Comparison of ENCODE assay signal across 1 cellular context in the genomic region with DNA sequence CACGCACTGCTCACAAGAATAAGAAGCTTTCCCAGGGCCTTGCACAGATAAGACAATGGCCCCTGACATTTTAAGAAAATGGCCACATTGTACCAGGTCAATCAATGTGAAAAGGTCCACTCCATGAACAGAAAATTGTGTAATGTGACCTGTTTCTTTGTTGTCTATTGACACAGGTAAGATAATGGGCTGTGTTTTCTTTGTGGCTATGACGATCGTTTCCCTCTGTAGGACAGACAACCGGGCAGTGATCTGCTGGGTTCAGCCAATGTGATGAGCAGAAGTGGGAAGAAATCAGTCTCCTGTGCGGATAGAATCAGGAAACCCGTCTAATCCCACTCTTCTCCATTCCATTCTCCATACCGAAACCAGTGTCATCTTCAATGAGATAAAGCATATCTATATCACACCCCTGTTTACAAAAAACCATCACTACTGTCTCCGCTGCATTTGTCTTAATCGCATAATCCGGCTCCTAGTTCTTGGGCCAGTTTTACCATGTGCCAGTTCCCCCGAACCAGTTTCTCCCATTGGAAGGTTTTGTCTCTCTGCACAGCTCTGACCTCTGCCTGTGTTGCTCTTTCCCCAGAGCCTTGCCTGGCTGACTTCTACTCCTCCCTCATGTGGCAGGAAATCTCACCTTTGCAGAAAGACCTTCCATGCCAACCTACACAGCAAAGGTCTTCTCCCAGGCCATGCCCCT.
TF ChIP-seq lines count a peak whose summit lies in the region.

No MANE protein-coding gene starts in this region.

TF ChIP-seq in HepG2, 621 proteins besides CTCF, POLR2A, EP300 and RAD21 (continued from another document and continues in another):
- TF ChIP-seq ZNF276 (CRISPR knock-in tag; IDR thresholded peaks at IDR 0.05; ENCODE audit: low read depth) (no peak), PTBP1 (IDR thresholded peaks at IDR 0.05; ENCODE audit: low read depth, low read length, poor library complexity, severe bottlenecking) (no peak), SYNCRIP (IDR thresholded peaks at IDR 0.05; ENCODE audit: insufficient read depth, low read depth, low read length) (no peak), FOSL1 (CRISPR knock-in tag; IDR thresholded peaks at IDR 0.05; ENCODE audit: borderline replicate concordance) (no peak), SP5 (CRISPR knock-in tag; IDR thresholded peaks at IDR 0.05; ENCODE audit: borderline replicate concordance, low read depth) (peak; percentile 71; the same call in 1 of the 2 replicates), CENPX (CRISPR knock-in tag; IDR thresholded peaks at IDR 0.05) (no peak), MED8 (CRISPR knock-in tag; IDR thresholded peaks at IDR 0.05; ENCODE audit: insufficient replicate concordance) (no peak), ZFP90 (CRISPR knock-in tag; IDR thresholded peaks at IDR 0.05; ENCODE audit: borderline replicate concordance) (no peak), ZNF557 (CRISPR knock-in tag; IDR thresholded peaks at IDR 0.05) (peak; percentile 31; the same call in 1 of the 2 replicates), SETDB1 (CRISPR knock-in tag; IDR thresholded peaks at IDR 0.05; ENCODE audit: borderline replicate concordance) (no peak), ZNF510 (CRISPR knock-in tag; IDR thresholded peaks at IDR 0.05; ENCODE audit: low read depth) (no peak), ZNF143 (CRISPR knock-in tag; IDR thresholded peaks at IDR 0.05) (no peak), ZNF784 (CRISPR knock-in tag; IDR thresholded peaks at IDR 0.05; ENCODE audit: borderline replicate concordance) (peak; percentile 90), ZNF263 (CRISPR knock-in tag; IDR thresholded peaks at IDR 0.05) (0 out of 2 replicates have a peak, but pooled peaks have one; percentile 42), LCORL (IDR thresholded peaks at IDR 0.05) (no peak), LCORL (CRISPR knock-in tag; IDR thresholded peaks at IDR 0.05) (peak; percentile 92), NFIC (IDR thresholded peaks at IDR 0.05; ENCODE audit: low read length) (peak; percentile 93), ZNF75D (CRISPR knock-in tag; IDR thresholded peaks at IDR 0.05; ENCODE audit: borderline replicate concordance) (no peak), ZNF816 (CRISPR knock-in tag; IDR thresholded peaks at IDR 0.05; ENCODE audit: borderline replicate concordance) (no peak), CEBPZ (IDR thresholded peaks at IDR 0.05; ENCODE audit: low read length) (no peak), MIXL1 (CRISPR knock-in tag; IDR thresholded peaks at IDR 0.05) (peak; percentile 98), HDAC2 (CRISPR knock-in tag; IDR thresholded peaks at IDR 0.05) (peak; percentile 98), ZNF333 (CRISPR knock-in tag; IDR thresholded peaks at IDR 0.05; ENCODE audit: borderline replicate concordance) (no peak), HES4 (CRISPR knock-in tag; IDR thresholded peaks at IDR 0.05; ENCODE audit: borderline replicate concordance) (no peak), ZBED4 (CRISPR knock-in tag; IDR thresholded peaks at IDR 0.05; ENCODE audit: borderline replicate concordance) (peak; percentile 84; the same call in 1 of the 2 replicates)
- TF ChIP-seq, protein P1, sequence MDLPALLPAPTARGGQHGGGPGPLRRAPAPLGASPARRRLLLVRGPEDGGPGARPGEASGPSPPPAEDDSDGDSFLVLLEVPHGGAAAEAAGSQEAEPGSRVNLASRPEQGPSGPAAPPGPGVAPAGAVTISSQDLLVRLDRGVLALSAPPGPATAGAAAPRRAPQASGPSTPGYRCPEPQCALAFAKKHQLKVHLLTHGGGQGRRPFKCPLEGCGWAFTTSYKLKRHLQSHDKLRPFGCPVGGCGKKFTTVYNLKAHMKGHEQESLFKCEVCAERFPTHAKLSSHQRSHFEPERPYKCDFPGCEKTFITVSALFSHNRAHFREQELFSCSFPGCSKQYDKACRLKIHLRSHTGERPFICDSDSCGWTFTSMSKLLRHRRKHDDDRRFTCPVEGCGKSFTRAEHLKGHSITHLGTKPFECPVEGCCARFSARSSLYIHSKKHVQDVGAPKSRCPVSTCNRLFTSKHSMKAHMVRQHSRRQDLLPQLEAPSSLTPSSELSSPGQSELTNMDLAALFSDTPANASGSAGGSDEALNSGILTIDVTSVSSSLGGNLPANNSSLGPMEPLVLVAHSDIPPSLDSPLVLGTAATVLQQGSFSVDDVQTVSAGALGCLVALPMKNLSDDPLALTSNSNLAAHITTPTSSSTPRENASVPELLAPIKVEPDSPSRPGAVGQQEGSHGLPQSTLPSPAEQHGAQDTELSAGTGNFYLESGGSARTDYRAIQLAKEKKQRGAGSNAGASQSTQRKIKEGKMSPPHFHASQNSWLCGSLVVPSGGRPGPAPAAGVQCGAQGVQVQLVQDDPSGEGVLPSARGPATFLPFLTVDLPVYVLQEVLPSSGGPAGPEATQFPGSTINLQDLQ (CRISPR knock-in tag; IDR thresholded peaks at IDR 0.05) = no peak
- TF ChIP-seq, protein P2, sequence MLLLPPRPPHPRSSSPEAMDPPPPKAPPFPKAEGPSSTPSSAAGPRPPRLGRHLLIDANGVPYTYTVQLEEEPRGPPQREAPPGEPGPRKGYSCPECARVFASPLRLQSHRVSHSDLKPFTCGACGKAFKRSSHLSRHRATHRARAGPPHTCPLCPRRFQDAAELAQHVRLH (CRISPR knock-in tag; IDR thresholded peaks at IDR 0.05; ENCODE audit: borderline replicate concordance, low read depth) = peak; percentile 84; the same call in 1 of the 2 replicates
- TF ChIP-seq, protein P3, sequence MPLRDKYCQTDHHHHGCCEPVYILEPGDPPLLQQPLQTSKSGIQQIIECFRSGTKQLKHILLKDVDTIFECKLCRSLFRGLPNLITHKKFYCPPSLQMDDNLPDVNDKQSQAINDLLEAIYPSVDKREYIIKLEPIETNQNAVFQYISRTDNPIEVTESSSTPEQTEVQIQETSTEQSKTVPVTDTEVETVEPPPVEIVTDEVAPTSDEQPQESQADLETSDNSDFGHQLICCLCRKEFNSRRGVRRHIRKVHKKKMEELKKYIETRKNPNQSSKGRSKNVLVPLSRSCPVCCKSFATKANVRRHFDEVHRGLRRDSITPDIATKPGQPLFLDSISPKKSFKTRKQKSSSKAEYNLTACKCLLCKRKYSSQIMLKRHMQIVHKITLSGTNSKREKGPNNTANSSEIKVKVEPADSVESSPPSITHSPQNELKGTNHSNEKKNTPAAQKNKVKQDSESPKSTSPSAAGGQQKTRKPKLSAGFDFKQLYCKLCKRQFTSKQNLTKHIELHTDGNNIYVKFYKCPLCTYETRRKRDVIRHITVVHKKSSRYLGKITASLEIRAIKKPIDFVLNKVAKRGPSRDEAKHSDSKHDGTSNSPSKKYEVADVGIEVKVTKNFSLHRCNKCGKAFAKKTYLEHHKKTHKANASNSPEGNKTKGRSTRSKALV (CRISPR knock-in tag; IDR thresholded peaks at IDR 0.05) = peak; percentile 51; the same call in 1 of the 2 replicates
- TF ChIP-seq, protein P4, sequence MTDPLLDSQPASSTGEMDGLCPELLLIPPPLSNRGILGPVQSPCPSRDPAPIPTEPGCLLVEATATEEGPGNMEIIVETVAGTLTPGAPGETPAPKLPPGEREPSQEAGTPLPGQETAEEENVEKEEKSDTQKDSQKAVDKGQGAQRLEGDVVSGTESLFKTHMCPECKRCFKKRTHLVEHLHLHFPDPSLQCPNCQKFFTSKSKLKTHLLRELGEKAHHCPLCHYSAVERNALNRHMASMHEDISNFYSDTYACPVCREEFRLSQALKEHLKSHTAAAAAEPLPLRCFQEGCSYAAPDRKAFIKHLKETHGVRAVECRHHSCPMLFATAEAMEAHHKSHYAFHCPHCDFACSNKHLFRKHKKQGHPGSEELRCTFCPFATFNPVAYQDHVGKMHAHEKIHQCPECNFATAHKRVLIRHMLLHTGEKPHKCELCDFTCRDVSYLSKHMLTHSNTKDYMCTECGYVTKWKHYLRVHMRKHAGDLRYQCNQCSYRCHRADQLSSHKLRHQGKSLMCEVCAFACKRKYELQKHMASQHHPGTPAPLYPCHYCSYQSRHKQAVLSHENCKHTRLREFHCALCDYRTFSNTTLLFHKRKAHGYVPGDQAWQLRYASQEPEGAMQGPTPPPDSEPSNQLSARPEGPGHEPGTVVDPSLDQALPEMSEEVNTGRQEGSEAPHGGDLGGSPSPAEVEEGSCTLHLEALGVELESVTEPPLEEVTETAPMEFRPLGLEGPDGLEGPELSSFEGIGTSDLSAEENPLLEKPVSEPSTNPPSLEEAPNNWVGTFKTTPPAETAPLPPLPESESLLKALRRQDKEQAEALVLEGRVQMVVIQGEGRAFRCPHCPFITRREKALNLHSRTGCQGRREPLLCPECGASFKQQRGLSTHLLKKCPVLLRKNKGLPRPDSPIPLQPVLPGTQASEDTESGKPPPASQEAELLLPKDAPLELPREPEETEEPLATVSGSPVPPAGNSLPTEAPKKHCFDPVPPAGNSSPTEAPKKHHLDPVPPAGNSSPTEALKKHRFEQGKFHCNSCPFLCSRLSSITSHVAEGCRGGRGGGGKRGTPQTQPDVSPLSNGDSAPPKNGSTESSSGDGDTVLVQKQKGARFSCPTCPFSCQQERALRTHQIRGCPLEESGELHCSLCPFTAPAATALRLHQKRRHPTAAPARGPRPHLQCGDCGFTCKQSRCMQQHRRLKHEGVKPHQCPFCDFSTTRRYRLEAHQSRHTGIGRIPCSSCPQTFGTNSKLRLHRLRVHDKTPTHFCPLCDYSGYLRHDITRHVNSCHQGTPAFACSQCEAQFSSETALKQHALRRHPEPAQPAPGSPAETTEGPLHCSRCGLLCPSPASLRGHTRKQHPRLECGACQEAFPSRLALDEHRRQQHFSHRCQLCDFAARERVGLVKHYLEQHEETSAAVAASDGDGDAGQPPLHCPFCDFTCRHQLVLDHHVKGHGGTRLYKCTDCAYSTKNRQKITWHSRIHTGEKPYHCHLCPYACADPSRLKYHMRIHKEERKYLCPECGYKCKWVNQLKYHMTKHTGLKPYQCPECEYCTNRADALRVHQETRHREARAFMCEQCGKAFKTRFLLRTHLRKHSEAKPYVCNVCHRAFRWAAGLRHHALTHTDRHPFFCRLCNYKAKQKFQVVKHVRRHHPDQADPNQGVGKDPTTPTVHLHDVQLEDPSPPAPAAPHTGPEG (CRISPR knock-in tag; IDR thresholded peaks at IDR 0.05) = no peak; the same call in 1 of the 2 replicates
